19 cellular contexts compared by ENCODE assay signal in genomic region chr1:162954824-162955223, GRCh38.
A peak's percentile ranks its signal among the peaks of the same experiment; 100 is the strongest.
DNase-seq lines count a peak whose midpoint lies in the region; TF ChIP-seq lines count a peak whose summit lies in the region.
"Had no signal": no experiment of that assay in that cellular context is flagged by ENCODE, and none has a peak within 500 bp of the region (broad histone marks: within the 10 kb centered on the region; RNA-seq: fewer than 3 reads in every experiment).

No MANE protein-coding gene starts in this region.

- no peaks in the 10 kb centered on the region for H3K27me3 ChIP-seq in right atrium auricular region
- H3K27me3 ChIP-seq in A673 (replicated peaks; ENCODE audit: insufficient read depth, low read depth, low read length, poor library complexity): no peaks in the 10 kb centered on the region
- H3K27me3 ChIP-seq: SJSA1 had no signal

- H3K27ac ChIP-seq in RWPE1 (no peak overlapping the region), right atrium auricular region (no peak overlapping the region), A673 (ENCODE audit: low read depth, low read length, poor library complexity, severe bottlenecking) (no peak overlapping the region)
- H3K27ac ChIP-seq: SJSA1 had no signal

- H3K36me3 ChIP-seq in right atrium auricular region (no peaks in the 10 kb centered on the region), A673 (ENCODE audit: insufficient read depth, low read length, poor library complexity, severe bottlenecking) (no peaks in the 10 kb centered on the region)
- H3K36me3 ChIP-seq: SJSA1 had no signal

- H3K4me1 ChIP-seq in right atrium auricular region: no peaks in the 10 kb centered on the region
- H3K4me1 ChIP-seq in A673 (ENCODE audit: insufficient read depth, low read length, poor library complexity, severe bottlenecking): no peaks in the 10 kb centered on the region

- POLR2A ChIA-PET in RWPE1 (lab: Yijun Ruan, JAX; ENCODE audit: low non-redundant PET): no interaction called here
- POLR2A ChIA-PET in A673 (lab: Charles Lee; ENCODE audit: low non-redundant PET): no interaction called here

- TF ChIP-seq CTCF in RWPE1 (conservative IDR thresholded peaks at IDR 0.05; ENCODE audit: low read depth) (no peak), epithelial cell of esophagus (IDR thresholded peaks at IDR 0.05; ENCODE audit: insufficient read depth, low read depth, low read length, missing control alignments) (no peak), right atrium auricular region (IDR thresholded peaks at IDR 0.05) (no peak), A673 (conservative IDR thresholded peaks at IDR 0.05; ENCODE audit: low read depth, low read length) (no peak)

- no peaks in the 10 kb centered on the region for H3K9me3 ChIP-seq in right atrium auricular region
- no peaks in the 10 kb centered on the region for H3K9me3 ChIP-seq in A673 (ENCODE audit: low read depth, low read length, poor library complexity, severe bottlenecking)
- H3K9me3 ChIP-seq: SJSA1 had no signal

- CTCF ChIA-PET in RWPE1 (lab: Yijun Ruan, JAX) (no interaction called here), A673 (lab: Charles Lee) (no interaction called here)

- intact Hi-C loops in A673 (cut with micrococcal nuclease; ENCODE audit: unreplicated experiment): no loop called here

- peak; percentile 28 for DNase-seq in ELR (ENCODE audit: low read depth)
- peak; percentile 5 for DNase-seq in RWPE1 (ENCODE audit: low spot score)
- peak; percentile 67 for DNase-seq in epithelial cell of esophagus (ENCODE audit: low read depth)
- DNase-seq in iris pigment epithelial cell (ENCODE audit: low read depth): peak; percentile 86
- DNase-seq in SIG-M5 treated with dmso at 0.1 percent for 504 hours (lab: John Stamatoyannopoulos, UW; ENCODE audit: unreplicated experiment): no peak
- no peak for DNase-seq in NCI-H1930 (lab: John Stamatoyannopoulos, UW)
- no peak for DNase-seq in right atrium auricular region (ENCODE audit: low spot score)
- no peak for DNase-seq in A673 (ENCODE audit: low spot score)
- DNase-seq: ACHN, COR-L47, DMS153, H7, Kasumi-1, NCI-H1436, NCI-H2081, NCI-H510A, NCI-H774, RPMI8226 had no signal

- H3K4me3 ChIP-seq in epithelial cell of esophagus (ENCODE audit: low read length): no peak overlapping the region
- H3K4me3 ChIP-seq in right atrium auricular region: no peak overlapping the region
- no peak overlapping the region for H3K4me3 ChIP-seq in A673 (ENCODE audit: low read depth, low read length, poor library complexity, severe bottlenecking)
- H3K4me3 ChIP-seq: SJSA1 had no signal

- BruUV-seq in A673 (replicated peaks; lab: Mats Ljungman, UMichigan): no TSS peak

Comparison
In these comparisons a context has a peak if more than half of its experiments do, and no peak if none do; other contexts are left out.
1. DNase-seq: peak in ELR (single experiment), RWPE1 (single experiment), epithelial cell of esophagus (single experiment) and iris pigment epithelial cell (single experiment); none in SIG-M5 treated with dmso at 0.1 percent for 504 hours (single experiment), NCI-H1930 (0 of 2), right atrium auricular region (single experiment) and A673 (single experiment).